Comparison of ENCODE assay signal across 13 cellular contexts in genomic region chr11:65066805-65067291, GRCh38. TPM values are rescaled to one million over a fixed set of nuclear protein-coding genes. Genes with fewer than 3 reads are reported as not detected.
DNase-seq lines count a peak whose midpoint lies in the region; ATAC-seq and TF ChIP-seq lines count a peak whose summit lies in the region.
"Had no signal": no experiment of that assay in that cellular context is flagged by ENCODE, and none has a peak within 500 bp of the region (broad histone marks: within the 10 kb centered on the region; RNA-seq: fewer than 3 reads in every experiment).

No MANE protein-coding gene starts in this region.

- no CpG with 5 or more reads among the region's 4 CpGs for WGBS in mesendoderm (ENCODE audit: extremely low coverage, insufficient coverage, low lambda C conversion rate)
- WGBS in esophagus squamous epithelium, 2 donors, result 63 to 80% methylated on average over 2 of the region's 4 CpGs

- TF ChIP-seq POLR2A in esophagus squamous epithelium (IDR thresholded peaks at IDR 0.05), result no peak

- H3K56ac ChIP-seq in mesendoderm (ENCODE audit: low read length), result peak overlapping the region; percentile 60

- H3K79me2 ChIP-seq in mesendoderm (ENCODE audit: control insufficient read depth, insufficient read depth, low read length), result no peaks in the 10 kb centered on the region

- no peaks in the 10 kb centered on the region for H3K9me3 ChIP-seq in esophagus squamous epithelium

- H3K27ac ChIP-seq in mesendoderm (ENCODE audit: low read depth, low read length) (no peak overlapping the region), esophagus squamous epithelium (no peak overlapping the region)
- H3K27ac ChIP-seq: foreskin keratinocyte had no signal

- H3K4ac ChIP-seq in mesendoderm (ENCODE audit: low read depth, low read length), result no peak overlapping the region

- no peak overlapping the region for H2BK15ac ChIP-seq in mesendoderm (replicated peaks; ENCODE audit: low read depth)

- no peak for ATAC-seq in HG02759 (IDR thresholded peaks at IDR 0.05; ENCODE audit: unreplicated experiment)
- ATAC-seq: activated CD4-positive, CD25-positive, alpha-beta regulatory T cell treated with anti-CD3 and anti-CD28 coated beads, Interleukin-2, amount 50 U/mL, for 24 hours; foreskin keratinocyte had no signal

- no peak overlapping the region for H4K5ac ChIP-seq in mesendoderm (ENCODE audit: low read length)

- H3K4me1 ChIP-seq in mesendoderm (ENCODE audit: control insufficient read depth, low read depth, low read length) (no peaks in the 10 kb centered on the region), esophagus squamous epithelium (no peaks in the 10 kb centered on the region)
- H3K4me1 ChIP-seq: foreskin keratinocyte had no signal

- H3K4me2 ChIP-seq in mesendoderm (ENCODE audit: low read length), result no peak overlapping the region

- intact Hi-C loops in esophagus squamous epithelium (cut with DNase I), result no loop called here

- H3K79me1 ChIP-seq in mesendoderm (ENCODE audit: low read length), result no peaks in the 10 kb centered on the region

- H3K4me3 ChIP-seq in mesendoderm (ENCODE audit: low read length), result no peak overlapping the region
- no peak overlapping the region for H3K4me3 ChIP-seq in esophagus squamous epithelium

- no peak overlapping the region for H4K8ac ChIP-seq in mesendoderm (ENCODE audit: low read depth, low read length)

- no peak overlapping the region for H3K18ac ChIP-seq in mesendoderm (ENCODE audit: low read length)

- DNase-seq in NCI-H128 (lab: John Stamatoyannopoulos, UW; ENCODE audit: unreplicated experiment) (peak; percentile 44), NCI-H510A treated with DMSO at 0.1 percent for 48 hours (lab: John Stamatoyannopoulos, UW) (peak; percentile 55), mesendoderm (no peak), esophagus squamous epithelium (lab: John Stamatoyannopoulos, UW) (no peak)
- DNase-seq: activated naive CD8-positive, alpha-beta T cell treated with anti-CD3 and anti-CD28 coated beads, Interleukin-2, amount 10 ng/mL, durations not matched to agents 7 days and 5 days; caudate nucleus; foreskin keratinocyte; NCI-H1105 treated with DMSO at 0.1 percent for 48 hours; small intestine; SW 1271 had no signal

- H2BK120ac ChIP-seq in mesendoderm (ENCODE audit: low read depth, low read length), result no peak overlapping the region

- H3K36me3 ChIP-seq in mesendoderm (ENCODE audit: control insufficient read depth, insufficient read depth, low read length), result no peaks in the 10 kb centered on the region
- no peaks in the 10 kb centered on the region for H3K36me3 ChIP-seq in esophagus squamous epithelium

- no peak overlapping the region for H2AK5ac ChIP-seq in mesendoderm (ENCODE audit: low read length)

- no peak for TF ChIP-seq CTCF in esophagus squamous epithelium (IDR thresholded peaks at IDR 0.05)

- H3K27me3 ChIP-seq in mesendoderm (ENCODE audit: insufficient read depth, low read length, poor library complexity) (no peaks in the 10 kb centered on the region), esophagus squamous epithelium (no peaks in the 10 kb centered on the region)
- H3K27me3 ChIP-seq: foreskin keratinocyte had no signal

- H2BK5ac ChIP-seq in mesendoderm (ENCODE audit: low read length), result no peak overlapping the region

- H3K9ac ChIP-seq in mesendoderm (ENCODE audit: low read length), result no peak overlapping the region

- H3K23ac ChIP-seq in mesendoderm (ENCODE audit: low read length), result no peak overlapping the region

RNA-seq across cellular contexts. Expression of gene NAALADL1, which starts 8.5 kb away (rescaled TPM):
- 1.3 TPM for polyA plus RNA-seq in mesendoderm (2013, experiment 1 of 2)
- polyA plus RNA-seq in mesendoderm (2013, experiment 2 of 2), result 1.4 TPM
- 10 to 100 TPM in 1 of 4 donors, 1 to 10 TPM in 2, under 1 TPM in 1; 0.34 to 19.6 (median 3.1) TPM for total RNA-seq in esophagus squamous epithelium
- total RNA-seq: osteocyte had no signal

RNA-seq across cellular contexts. Expression of gene CDCA5, which starts 17.0 kb away (rescaled TPM):
- 61.4 TPM for polyA plus RNA-seq in mesendoderm (2013, experiment 1 of 2)
- polyA plus RNA-seq in mesendoderm (2013, experiment 2 of 2), result 60.2 TPM
- total RNA-seq in esophagus squamous epithelium, result 10 to 100 TPM in 1 of 4 donors, 1 to 10 TPM in 3; 3.1 to 14.3 (median 9.0) TPM

RNA-seq across cellular contexts. Expression of gene ZFPL1, which starts 17.2 kb away (rescaled TPM):
- 34.8 TPM for polyA plus RNA-seq in mesendoderm (2013, experiment 1 of 2)
- polyA plus RNA-seq in mesendoderm (2013, experiment 2 of 2), result 34.4 TPM
- 10 to 100 TPM; 24.0 to 52.2 (median 32.2) TPM for total RNA-seq in esophagus squamous epithelium

RNA-seq across cellular contexts. Expression of gene SAC3D1, which starts 25.8 kb away (rescaled TPM):
- polyA plus RNA-seq in mesendoderm (2013, experiment 1 of 2), result 12.1 TPM
- 11.8 TPM for polyA plus RNA-seq in mesendoderm (2013, experiment 2 of 2)
- 10 to 100 TPM in 3 of 4 donors, 1 to 10 TPM in 1; 9.2 to 19.0 (median 15.1) TPM for total RNA-seq in esophagus squamous epithelium

RNA-seq across cellular contexts. Expression of gene VPS51, which starts 29.2 kb away (rescaled TPM):
- polyA plus RNA-seq in mesendoderm (2013, experiment 1 of 2), result 48.2 TPM
- 46.6 TPM for polyA plus RNA-seq in mesendoderm (2013, experiment 2 of 2)
- 100 to 1,000 TPM; 204 to 298 (median 224) TPM for total RNA-seq in esophagus squamous epithelium

Comparison
In these comparisons a context has a peak if more than half of its experiments do, and no peak if none do; other contexts are left out.
1. DNase-seq: peak in NCI-H128 (single experiment) and NCI-H510A treated with DMSO at 0.1 percent for 48 hours (single experiment); none in mesendoderm (single experiment) and esophagus squamous epithelium (single experiment).